ENCODE assay signal across 8 cellular contexts in the genomic region with DNA sequence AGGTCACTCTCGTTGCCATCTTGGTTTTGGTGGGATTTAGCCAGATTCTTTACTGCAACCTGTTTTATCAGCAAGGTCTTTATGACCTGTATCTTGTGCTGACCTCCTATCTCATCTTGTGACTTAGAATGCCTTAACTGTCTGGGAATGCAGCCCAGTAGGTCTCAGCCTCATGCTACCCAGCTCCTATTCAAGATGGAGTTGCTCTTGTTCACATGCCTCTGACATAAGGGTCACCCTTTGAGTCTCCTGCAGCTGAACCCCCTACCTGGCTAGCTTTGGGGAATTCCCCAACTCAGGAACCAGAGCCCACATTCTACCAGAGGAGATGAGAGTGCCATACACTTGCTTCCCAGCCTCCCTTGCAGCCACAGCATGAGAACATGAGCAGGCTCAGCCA.
DNase-seq lines count a peak whose midpoint lies in the region; ATAC-seq and TF ChIP-seq lines count a peak whose summit lies in the region.
"Not testable (repeated sequence)": the region's sequence is repeated elsewhere in the genome, so short reads cannot be mapped to it uniquely, and the experiment has no call there.

No MANE protein-coding gene starts in this region.

- not testable (repeated sequence) for H3K27me3 ChIP-seq in breast epithelium; esophagus muscularis mucosa; lower lobe of right lung (ENCODE audit: low read depth); gastrocnemius medialis; thyroid gland

- not testable (repeated sequence) for H3K36me3 ChIP-seq in breast epithelium, esophagus muscularis mucosa, lower lobe of right lung, gastrocnemius medialis, thyroid gland

- H3K27me3 Mint-ChIP-seq in CD14-positive monocyte (ENCODE audit: low read depth in 3 of 3); activated CD8-positive, alpha-beta memory T cell treated with anti-CD3 and anti-CD28 coated beads, Interleukin-2, amount 10 ng/mL, durations not matched to agents 7 days and 5 days: not testable (repeated sequence)

- CTCF ChIA-PET in activated CD8-positive, alpha-beta memory T cell treated with anti-CD3 and anti-CD28 coated beads, Interleukin-2, amount 10 ng/mL, durations not matched to agents 7 days and 5 days (lab: Charles Lee): interaction anchor here (0.7 to 5.3 kb wide), 3 partner anchors 8 to 125 kb away, joined by 3 to 29 read pairs (median 4); no protein-coding TSS in a partner anchor

- peaks cover 40% of the 10 kb centered on the region for H3K4me1 Mint-ChIP-seq in CD14-positive monocyte
- peaks cover 64% of the 10 kb centered on the region for H3K4me1 Mint-ChIP-seq in activated CD8-positive, alpha-beta memory T cell treated with anti-CD3 and anti-CD28 coated beads, Interleukin-2, amount 10 ng/mL, durations not matched to agents 7 days and 5 days

- not testable (repeated sequence) for H3K4me3 ChIP-seq in breast epithelium; esophagus muscularis mucosa; lower lobe of right lung; gastrocnemius medialis; thyroid gland (replicated peaks in 1 of 3)

- peak overlapping the region; percentile 15 to 26 for H3K27ac ChIP-seq in breast epithelium
- H3K27ac ChIP-seq in esophagus muscularis mucosa (replicated peaks in 1 of 4): peak overlapping the region; percentile 51 to 74 (median 62)
- peak overlapping the region; percentile 54 for H3K27ac ChIP-seq in lower lobe of right lung
- H3K27ac ChIP-seq in gastrocnemius medialis: peak overlapping the region in 3 of 4 donors; percentile 54 to 58 (median 58)
- peak overlapping the region; percentile 33 to 70 (median 66) for H3K27ac ChIP-seq in thyroid gland

- intact Hi-C loops in CD14-positive monocyte (cut with micrococcal nuclease): loop anchor here in 1 of 2 donors (10.0 kb wide), 1 partner anchor 60 kb away; no protein-coding TSS in a partner anchor
- intact Hi-C loops in breast epithelium (cut with DNase I; ENCODE audit: low total_unique reads); esophagus muscularis mucosa (cut with DNase I); lower lobe of right lung (cut with DNase I); gastrocnemius medialis (cut with DNase I; ENCODE audit: low total_unique reads); thyroid gland (cut with DNase I): not testable (repeated sequence)

- not testable (repeated sequence) for H3K36me3 Mint-ChIP-seq in CD14-positive monocyte; activated CD8-positive, alpha-beta memory T cell treated with anti-CD3 and anti-CD28 coated beads, Interleukin-2, amount 10 ng/mL, durations not matched to agents 7 days and 5 days

- not testable (repeated sequence) for H3K4me1 ChIP-seq in breast epithelium
- peaks cover 59 to 68% (median 66%) of the 10 kb centered on the region in 4 donors for H3K4me1 ChIP-seq in esophagus muscularis mucosa
- peaks cover 76% of the 10 kb centered on the region for H3K4me1 ChIP-seq in lower lobe of right lung
- H3K4me1 ChIP-seq in gastrocnemius medialis: peaks cover 19 to 34% of the 10 kb centered on the region in 2 donors
- peaks cover 29 to 69% of the 10 kb centered on the region in 2 donors for H3K4me1 ChIP-seq in thyroid gland

- not testable (repeated sequence) for TF ChIP-seq CTCF in CD14-positive monocyte (IDR thresholded peaks at IDR 0.05); breast epithelium (IDR thresholded peaks at IDR 0.05); esophagus muscularis mucosa (IDR thresholded peaks at IDR 0.05); lower lobe of right lung (IDR thresholded peaks at IDR 0.05); gastrocnemius medialis (IDR thresholded peaks at IDR 0.05 in 4 of 5, conservative IDR thresholded peaks at IDR 0.05 in 1 of 5); thyroid gland (IDR thresholded peaks at IDR 0.05)

- not testable (repeated sequence) for ATAC-seq in SK-N-SH treated with all-trans-retinoic acid at 6 μM for 48 hours; activated CD8-positive, alpha-beta memory T cell treated with anti-CD3 and anti-CD28 coated beads, Interleukin-2, amount 10 ng/mL, durations not matched to agents 7 days and 5 days; lower lobe of right lung; gastrocnemius medialis

- WGBS in esophagus muscularis mucosa: 100% methylated on average over 1 of the region's 1 CpG
- WGBS in thyroid gland, 2 donors: 93 to 100% methylated on average over 1 of the region's 1 CpG

- not testable (repeated sequence) for DNase-seq in CD14-positive monocyte (ENCODE audit: low spot score); activated CD8-positive, alpha-beta memory T cell treated with anti-CD3 and anti-CD28 coated beads, Interleukin-2, amount 10 ng/mL, durations not matched to agents 7 days and 5 days; breast epithelium (ENCODE audit: low spot score in 2 of 2); esophagus muscularis mucosa (ENCODE audit: extremely low spot score); lower lobe of right lung; gastrocnemius medialis; thyroid gland

- H3K9me3 ChIP-seq in breast epithelium, esophagus muscularis mucosa, lower lobe of right lung, gastrocnemius medialis, thyroid gland: not testable (repeated sequence)

- in situ Hi-C loops in gastrocnemius medialis (cut with MboI; ENCODE audit: low sequenced_read_pairs in 4 of 4): not testable (repeated sequence)

- H3K9me3 Mint-ChIP-seq in CD14-positive monocyte; activated CD8-positive, alpha-beta memory T cell treated with anti-CD3 and anti-CD28 coated beads, Interleukin-2, amount 10 ng/mL, durations not matched to agents 7 days and 5 days (ENCODE audit: low read depth): not testable (repeated sequence)

- TF ChIP-seq POLR2A in breast epithelium (IDR thresholded peaks at IDR 0.05); esophagus muscularis mucosa (IDR thresholded peaks at IDR 0.05; ENCODE audit: low read depth); gastrocnemius medialis (IDR thresholded peaks at IDR 0.05); thyroid gland (IDR thresholded peaks at IDR 0.05): not testable (repeated sequence)

- peak overlapping the region in 5 of 7 donors; percentile 17 to 91 (median 71) for H3K27ac Mint-ChIP-seq in CD14-positive monocyte
- H3K27ac Mint-ChIP-seq in activated CD8-positive, alpha-beta memory T cell treated with anti-CD3 and anti-CD28 coated beads, Interleukin-2, amount 10 ng/mL, durations not matched to agents 7 days and 5 days: peak overlapping the region; percentile 2

- H3K4me3 Mint-ChIP-seq in CD14-positive monocyte; activated CD8-positive, alpha-beta memory T cell treated with anti-CD3 and anti-CD28 coated beads, Interleukin-2, amount 10 ng/mL, durations not matched to agents 7 days and 5 days: not testable (repeated sequence)

- not testable (repeated sequence) for TF ChIP-seq EP300 in esophagus muscularis mucosa (IDR thresholded peaks at IDR 0.05)

TF ChIP-seq in SK-N-SH treated with all-trans-retinoic acid at 6 μM for 48 hours, 23 proteins besides CTCF, POLR2A, EP300 and RAD21:
- 0 out of 2 replicates have a peak, but pooled peaks have one; percentile 75 for TF ChIP-seq CSDC2 (CRISPR knock-in tag; IDR thresholded peaks at IDR 0.05)
- TF ChIP-seq ISL1 (CRISPR knock-in tag; IDR thresholded peaks at IDR 0.05): peak; percentile 41; the same call in 1 of the 2 replicates
